ENCODE assay signal across 8 cellular contexts in genomic region chr16:62041401-62041800, GRCh38. TPM values are rescaled to one million over a fixed set of nuclear protein-coding genes. Genes with fewer than 3 reads are reported as not detected.
DNase-seq lines count a peak whose midpoint lies in the region; ATAC-seq and TF ChIP-seq lines count a peak whose summit lies in the region.

No MANE protein-coding gene starts in this region.

- H3K36me3 ChIP-seq in right lobe of liver = no peaks in the 10 kb centered on the region
- H3K36me3 ChIP-seq in sigmoid colon = no peaks in the 10 kb centered on the region

- no peak for TF ChIP-seq EP300 in sigmoid colon (IDR thresholded peaks at IDR 0.05)

- H3K4me3 ChIP-seq in right lobe of liver = no peak overlapping the region
- H3K4me3 ChIP-seq in sigmoid colon = no peak overlapping the region

- H3K9me3 ChIP-seq in right lobe of liver = no peaks in the 10 kb centered on the region
- no peaks in the 10 kb centered on the region for H3K9me3 ChIP-seq in sigmoid colon

- DNase-seq in DMS114 treated with DMSO at 0.1 percent for 48 hours (lab: John Stamatoyannopoulos, UW; ENCODE audit: unreplicated experiment) (peak; percentile 24), HuH-7 (ENCODE audit: low spot score) (peak; percentile 21), right lobe of liver (no peak), NCI-H1048 (lab: John Stamatoyannopoulos, UW) (no peak), UCSD-AML1 (lab: John Stamatoyannopoulos, UW; ENCODE audit: unreplicated experiment) (no peak), sigmoid colon (no peak)

- H3K4me1 ChIP-seq in right lobe of liver (no peaks in the 10 kb centered on the region), sigmoid colon (peaks cover 0 to 4% (median 2%) of the 10 kb centered on the region in 4 donors)

- no peak for TF ChIP-seq POLR2A in right lobe of liver (IDR thresholded peaks at IDR 0.05)
- TF ChIP-seq POLR2A in sigmoid colon (IDR thresholded peaks at IDR 0.05) = no peak

- no peaks in the 10 kb centered on the region for H3K27me3 ChIP-seq in right lobe of liver
- H3K27me3 ChIP-seq in sigmoid colon = peaks cover 6 to 34% (median 8%) of the 10 kb centered on the region in 3 donors

- intact Hi-C loops in right lobe of liver (cut with DNase I) = no loop called here
- intact Hi-C loops in sigmoid colon (cut with DNase I) = no loop called here

- TF ChIP-seq CTCF in VCaP (conservative IDR thresholded peaks at IDR 0.05) = peak; percentile 67
- TF ChIP-seq CTCF in right lobe of liver (IDR thresholded peaks at IDR 0.05) = peak; percentile 16 to 44 (median 32)
- TF ChIP-seq CTCF in sigmoid colon (IDR thresholded peaks at IDR 0.05) = peak in 2 of 4 experiments; percentile 10 to 25

- no peak overlapping the region for H3K27ac ChIP-seq in VCaP
- no peak overlapping the region for H3K27ac ChIP-seq in right lobe of liver
- no peak overlapping the region for H3K27ac ChIP-seq in sigmoid colon

- 3% methylated on average over 4 of the region's 4 CpGs for WGBS in right lobe of liver (ENCODE audit: insufficient coverage, low coverage, low lambda C conversion rate, missing lambda C conversion rate)
- WGBS in sigmoid colon, 2 donors = 9 to 11% methylated on average over 4 of the region's 4 CpGs

- peak in 2 of 4 donors; percentile 42 to 58 for ATAC-seq in right lobe of liver
- ATAC-seq in GM19397 (IDR thresholded peaks at IDR 0.05; ENCODE audit: unreplicated experiment) = no peak

RNA-seq across cellular contexts. Expression of gene CDH8, which starts 5.2 kb away (rescaled TPM):
- total RNA-seq in right lobe of liver = not detected
- total RNA-seq in sigmoid colon = 1 to 10 TPM in 2 of 4 donors, under 1 TPM in 2; 0.66 to 3.9 (median 1.6) TPM
- polyA plus RNA-seq in sigmoid colon = under 1 TPM in 1 of 3 donors, not detected in 2; 0.13 TPM

Comparison
In these comparisons a context has a peak if more than half of its experiments do, and no peak if none do; other contexts are left out.
1. DNase-seq: peak in DMS114 treated with DMSO at 0.1 percent for 48 hours (single experiment) and HuH-7 (single experiment); none in right lobe of liver (0 of 3), NCI-H1048 (single experiment), UCSD-AML1 (single experiment) and sigmoid colon (single experiment).